ENCODE assay signal across 17 cellular contexts in the genomic region with DNA sequence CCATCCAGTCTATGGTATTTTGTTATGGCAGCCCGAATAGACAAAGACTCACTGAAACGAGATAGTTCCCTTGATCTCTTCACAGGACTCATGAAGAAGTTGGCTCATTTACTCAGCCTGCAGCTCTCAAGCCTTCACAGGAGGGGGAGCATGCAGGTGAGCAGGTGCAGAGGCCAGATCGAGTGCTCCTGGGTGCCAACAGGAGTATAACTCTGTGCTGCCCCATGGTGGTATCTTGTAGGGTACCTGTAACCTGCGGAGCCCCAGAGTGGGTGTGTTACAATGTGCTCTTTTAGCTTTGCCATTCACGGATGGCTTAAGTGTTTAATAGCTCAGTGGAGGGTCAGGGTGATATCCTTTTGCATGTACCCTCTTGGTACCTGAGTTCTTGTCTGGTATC.
A peak's percentile ranks its signal among the peaks of the same experiment; 100 is the strongest.
DNase-seq lines count a peak whose midpoint lies in the region; ATAC-seq, FAIRE-seq and TF ChIP-seq lines count a peak whose summit lies in the region.
"Had no signal": no experiment of that assay in that cellular context is flagged by ENCODE, and none has a peak within 500 bp of the region (broad histone marks: within the 10 kb centered on the region; RNA-seq: fewer than 3 reads in every experiment).

No MANE protein-coding gene starts in this region.

- H3K9me3 ChIP-seq in A549 = no peaks in the 10 kb centered on the region
- no peaks in the 10 kb centered on the region for H3K9me3 ChIP-seq in H9 (ENCODE audit: control insufficient read depth, low read depth, low read length)
- H3K9me3 ChIP-seq in H1 (ENCODE audit: insufficient read depth in 2 of 2, low read depth in 1 of 2, low read length in 1 of 2) = no peaks in the 10 kb centered on the region
- H3K9me3 ChIP-seq: HAP-1, Peyer's patch had no signal

- H2AFZ ChIP-seq in H9 (ENCODE audit: low read length) = no peak overlapping the region
- no peak overlapping the region for H2AFZ ChIP-seq in H1 (ENCODE audit: low read length)

- H4K8ac ChIP-seq in H9 (replicated peaks; ENCODE audit: insufficient read length, low read depth, low read length) = no peak overlapping the region
- no peak overlapping the region for H4K8ac ChIP-seq in H1 (ENCODE audit: extremely low read depth, insufficient read depth, low read length)

- no peaks in the 10 kb centered on the region for H3K36me3 ChIP-seq in H1 (ENCODE audit: control insufficient read depth in 2 of 4, insufficient read depth in 4 of 4, low read length in 3 of 4)
- H3K36me3 ChIP-seq: HAP-1, Peyer's patch had no signal

- H4K91ac ChIP-seq in H9 (ENCODE audit: insufficient read length, low read depth, low read length) (no peak overlapping the region), H1 (replicated peaks; ENCODE audit: insufficient read length, low read length) (no peak overlapping the region)

- H3K27ac ChIP-seq in A549 = no peak overlapping the region
- H3K27ac ChIP-seq in H9 (ENCODE audit: insufficient read length, low read depth, low read length) = no peak overlapping the region
- H3K27ac ChIP-seq in H1 (ENCODE audit: low read depth, low read length) = no peak overlapping the region
- H3K27ac ChIP-seq: Peyer's patch had no signal

- no peak for TF ChIP-seq EP300 in A549 (IDR thresholded peaks at IDR 0.05)
- no peak for TF ChIP-seq EP300 in H1 (IDR thresholded peaks at IDR 0.05; ENCODE audit: borderline replicate concordance in 1 of 2, low read depth in 2 of 2, low read length in 2 of 2)

- no peaks in the 10 kb centered on the region for H3K4me1 Mint-ChIP-seq in H9
- no peaks in the 10 kb centered on the region for H3K4me1 Mint-ChIP-seq in activated T-helper 17 cell treated with anti-CD3 and anti-CD28 coated beads, Interleukin-2, amount 50 U/mL, for 72 hours

- DNase-seq in A549 (ENCODE audit: low read depth in 1 of 2, low spot score in 1 of 2) (no peak), H9 (peak; percentile 45), NCI-H510A treated with DMSO at 0.1 percent for 48 hours (lab: John Stamatoyannopoulos, UW) (peak; percentile 62), H1 (ENCODE audit: low read depth in 1 of 2, low spot score in 2 of 2) (no peak), NCI-H1436 treated with DMSO at 0.1 percent for 48 hours (lab: John Stamatoyannopoulos, UW) (no peak), NOMO-1 treated with DMSO at 0.1 percent for 48 hours (lab: John Stamatoyannopoulos, UW; ENCODE audit: unreplicated experiment) (no peak)
- DNase-seq: C1 segment of cervical spinal cord, EL, NCI-H1417 treated with DMSO at 0.1 percent for 48 hours, NCI-H345, Peyer's patch, T-helper 1 cell had no signal

- H4K5ac ChIP-seq in H9 (ENCODE audit: insufficient read length, low read depth, low read length) (no peak overlapping the region), H1 (ENCODE audit: insufficient read length, low read depth, low read length) (no peak overlapping the region)

- no peak overlapping the region for H3K56ac ChIP-seq in H9 (ENCODE audit: insufficient read length, low read depth, low read length)
- no peak overlapping the region for H3K56ac ChIP-seq in H1 (replicated peaks; ENCODE audit: insufficient read length, low read depth, low read length)

- H3K27me3 Mint-ChIP-seq in H9 (ENCODE audit: low read depth) = no peaks in the 10 kb centered on the region
- H3K27me3 Mint-ChIP-seq in activated T-helper 17 cell treated with anti-CD3 and anti-CD28 coated beads, Interleukin-2, amount 50 U/mL, for 72 hours = peaks cover 4% of the 10 kb centered on the region

- CTCF ChIA-PET in A549 (lab: Yijun Ruan, JAX) (interaction anchor here (0.9 to 2.8 kb wide), 3 partner anchors 10 to 109 kb away, joined by 3 to 9 read pairs (median 3); no protein-coding TSS in a partner anchor), H1 (lab: Charles Lee; ENCODE audit: partially characterized antibody) (interaction anchor here (0.6 to 4.4 kb wide), 11 partner anchors 9 to 1308 kb away, joined by 3 to 27 read pairs (median 4); partner anchors contain the start of genes CCDC59 and METTL25)

- H3K4me3 Mint-ChIP-seq in H9 = no peak overlapping the region
- no peak overlapping the region for H3K4me3 Mint-ChIP-seq in activated T-helper 17 cell treated with anti-CD3 and anti-CD28 coated beads, Interleukin-2, amount 50 U/mL, for 72 hours

- TF ChIP-seq POLR2A in A549 (IDR thresholded peaks at IDR 0.05; ENCODE audit: low read length) (no peak), H1 (IDR thresholded peaks at IDR 0.05; ENCODE audit: control extremely low read depth in 1 of 2, low read depth in 2 of 2, low read length in 2 of 2) (no peak)

- no peak overlapping the region for H2BK12ac ChIP-seq in H9 (ENCODE audit: insufficient read length, low read depth, low read length)
- H2BK12ac ChIP-seq in H1 (ENCODE audit: low read depth, low read length) = no peak overlapping the region

- no peak overlapping the region for H3T11ph ChIP-seq in H9 (ENCODE audit: low read length)

- H3K27ac Mint-ChIP-seq in H9 = no peak overlapping the region
- H3K27ac Mint-ChIP-seq in activated T-helper 17 cell treated with anti-CD3 and anti-CD28 coated beads, Interleukin-2, amount 50 U/mL, for 72 hours = no peak overlapping the region

- H3K18ac ChIP-seq in H9 (ENCODE audit: insufficient read length, low read depth, low read length) = no peak overlapping the region
- no peak overlapping the region for H3K18ac ChIP-seq in H1 (ENCODE audit: extremely low read depth, low read length)

- H3K9me3 Mint-ChIP-seq in H9 = no peaks in the 10 kb centered on the region; a peak in 1 of 5 replicates
- no peaks in the 10 kb centered on the region for H3K9me3 Mint-ChIP-seq in activated T-helper 17 cell treated with anti-CD3 and anti-CD28 coated beads, Interleukin-2, amount 50 U/mL, for 72 hours

- no peak overlapping the region for H3K4me3 ChIP-seq in A549
- H3K4me3 ChIP-seq in H1 (ENCODE audit: extremely low read depth in 1 of 4, insufficient read depth in 2 of 4, low read depth in 3 of 4, low read length in 4 of 4) = no peak overlapping the region
- H3K4me3 ChIP-seq: HAP-1, K562, Peyer's patch had no signal

- H2BK120ac ChIP-seq in H9 (ENCODE audit: low read depth, low read length, poor library complexity, severe bottlenecking) = no peak overlapping the region
- H2BK120ac ChIP-seq in H1 (replicated peaks; ENCODE audit: low read depth, low read length) = no peak overlapping the region

- H3K4me2 ChIP-seq in A549 (no peak overlapping the region), H9 (ENCODE audit: insufficient read depth, insufficient read length, low read length) (no peak overlapping the region), H1 (ENCODE audit: insufficient read depth in 1 of 2, low read depth in 2 of 2, low read length in 2 of 2) (no peak overlapping the region)

- H3K4ac ChIP-seq in H9 (ENCODE audit: low read depth, low read length) (no peak overlapping the region), H1 (replicated peaks; ENCODE audit: insufficient read length, low read depth, low read length) (no peak overlapping the region)

- H2AK5ac ChIP-seq in H9 (ENCODE audit: insufficient read length, low read length) (no peak overlapping the region), H1 (ENCODE audit: low read depth, low read length) (no peak overlapping the region)

- TF ChIP-seq RAD21 in A549 (conservative IDR thresholded peaks at IDR 0.05 in 1 of 2, IDR thresholded peaks at IDR 0.05 in 1 of 2) = no peak
- peak; percentile 4 to 33; a peak in 2 of 4 replicates for TF ChIP-seq RAD21 in H1 (IDR thresholded peaks at IDR 0.05 in 1 of 2, conservative IDR thresholded peaks at IDR 0.05 in 1 of 2; ENCODE audit: low read depth in 2 of 2, low read length in 2 of 2)

- 44% methylated on average over 5 of the region's 5 CpGs for WGBS in A549 (ENCODE audit: missing lambda C conversion rate)
- WGBS in H9 (ENCODE audit: extremely low coverage, insufficient read length, low lambda C conversion rate) = no CpG with 5 or more reads among the region's 5 CpGs
- 86% methylated on average over 5 of the region's 5 CpGs; no CpG with 5 or more reads in 1 of the 2 experiments for WGBS in H1 (ENCODE audit: extremely low coverage in 1 of 2, insufficient coverage in 1 of 2, insufficient read length in 1 of 2, insufficient replicate concordance in 2 of 2, low coverage in 1 of 2, low lambda C conversion rate in 2 of 2, missing lambda C conversion rate in 1 of 2), 2 experiments

- H2BK5ac ChIP-seq in H9 (ENCODE audit: insufficient read length, low read length) (no peak overlapping the region), H1 (ENCODE audit: low read depth, low read length) (no peak overlapping the region)

- no peaks in the 10 kb centered on the region; the same call in 1 of the 2 replicates for H3K79me2 ChIP-seq in H9 (ENCODE audit: insufficient read depth, low read length)
- no peaks in the 10 kb centered on the region for H3K79me2 ChIP-seq in H1 (ENCODE audit: control insufficient read depth in 1 of 2, insufficient read depth in 2 of 2, low read length in 2 of 2)

- H2BK15ac ChIP-seq in H9 (ENCODE audit: low read depth, low read length) (no peak overlapping the region), H1 (ENCODE audit: low read length) (no peak overlapping the region)

- no peak for FAIRE-seq in A549 (lab: Jason Lieb, UNC)
- no peak for FAIRE-seq in H1 (lab: Jason Lieb, UNC)
- FAIRE-seq: A204.1, GM19239, K562 had no signal

- no peaks in the 10 kb centered on the region for H3K4me1 ChIP-seq in A549
- H3K4me1 ChIP-seq in H9 (ENCODE audit: insufficient read depth, low read length) = no peaks in the 10 kb centered on the region
- no peaks in the 10 kb centered on the region for H3K4me1 ChIP-seq in H1 (replicated peaks in 1 of 4; ENCODE audit: control insufficient read depth in 3 of 4, insufficient read depth in 4 of 4, low read length in 3 of 4)
- H3K4me1 ChIP-seq: HAP-1, Peyer's patch had no signal

- H3K27me3 ChIP-seq in H9 (ENCODE audit: insufficient read depth, low read length) (no peaks in the 10 kb centered on the region), H1 (replicated peaks in 1 of 4; ENCODE audit: control insufficient read depth in 3 of 4, extremely low read depth in 1 of 4, insufficient read depth in 3 of 4, low read length in 3 of 4) (no peaks in the 10 kb centered on the region)
- H3K27me3 ChIP-seq: Peyer's patch had no signal

- POLR2A ChIA-PET in A549 (lab: Yijun Ruan, JAX) = no interaction called here
- POLR2A ChIA-PET in H1 (lab: Charles Lee; ENCODE audit: partially characterized antibody) = no interaction called here

- peak; percentile 33 to 41; a peak in 2 of 6 replicates for ATAC-seq in A549
- ATAC-seq in activated T-helper 17 cell treated with anti-CD3 and anti-CD28 coated beads, Interleukin-2, amount 50 U/mL, for 72 hours (replicated peaks) = no peak
- ATAC-seq: K562 had no signal

- no peaks in the 10 kb centered on the region for H3K23me2 ChIP-seq in H9 (ENCODE audit: insufficient read length, low read depth, low read length, poor library complexity, severe bottlenecking)
- H3K23me2 ChIP-seq in H1 (ENCODE audit: low read depth, low read length) = no peaks in the 10 kb centered on the region

- TF ChIP-seq CTCF in A549 (IDR thresholded peaks at IDR 0.05) (no peak), H9 (conservative IDR thresholded peaks at IDR 0.05) (peak; percentile 22; the same call in 1 of the 3 replicates), H1 (IDR thresholded peaks at IDR 0.05; ENCODE audit: control extremely low read depth in 1 of 3, insufficient read depth in 1 of 3, low read depth in 1 of 3, low read length in 3 of 3) (peak in 2 of 3 experiments; percentile 26 to 45; a peak in 3 of 4 replicates)

- H3K36me3 Mint-ChIP-seq in H9 (ENCODE audit: insufficient read depth in 1 of 3, low read depth in 3 of 3) = no peaks in the 10 kb centered on the region
- H3K36me3 Mint-ChIP-seq in activated T-helper 17 cell treated with anti-CD3 and anti-CD28 coated beads, Interleukin-2, amount 50 U/mL, for 72 hours (ENCODE audit: low read depth) = no peaks in the 10 kb centered on the region

- H3K14ac ChIP-seq in H9 (ENCODE audit: insufficient read depth, low read length) (no peak overlapping the region), H1 (ENCODE audit: insufficient read length) (no peak overlapping the region)

- H3K9ac ChIP-seq in H9 (ENCODE audit: extremely low read depth, insufficient read length, low read length) (no peak overlapping the region), H1 (replicated peaks in 1 of 4; ENCODE audit: extremely low read depth in 1 of 4, low read depth in 3 of 4, low read length in 3 of 4) (no peak overlapping the region)

- no peaks in the 10 kb centered on the region for H3K79me1 ChIP-seq in H9 (ENCODE audit: insufficient read depth, low read depth, low read length, poor library complexity, severe bottlenecking)
- H3K79me1 ChIP-seq in H1 (ENCODE audit: low read depth, low read length) = no peaks in the 10 kb centered on the region

- H4K20me1 ChIP-seq in H9 (ENCODE audit: control insufficient read depth, insufficient read depth, insufficient read length) (no peaks in the 10 kb centered on the region), H1 (replicated peaks in 1 of 2; ENCODE audit: control insufficient read depth in 1 of 2, insufficient read depth in 2 of 2, low read length in 2 of 2) (no peaks in the 10 kb centered on the region)

- H3K23ac ChIP-seq in H9 (ENCODE audit: insufficient read length, low read depth, low read length) (no peak overlapping the region), H1 (ENCODE audit: insufficient read length) (no peak overlapping the region)

- H2BK20ac ChIP-seq in H9 (ENCODE audit: low read depth, low read length, poor library complexity, severe bottlenecking) (no peak overlapping the region), H1 (ENCODE audit: low read length) (no peak overlapping the region)

Comparison
In these comparisons a context has a peak if more than half of its experiments do, and no peak if none do; other contexts are left out.
1. DNase-seq: peak in H9 (single experiment) and NCI-H510A treated with DMSO at 0.1 percent for 48 hours (single experiment); none in A549 (0 of 2), H1 (0 of 2), NCI-H1436 treated with DMSO at 0.1 percent for 48 hours (single experiment) and NOMO-1 treated with DMSO at 0.1 percent for 48 hours (single experiment).
2. Of the 18 proteins assayed by ChIP-seq in both H1 and A549: peak only in H1: CTCF and RAD21; only in A549: none; in both: none; in neither: 16.